8 cellular contexts compared by ENCODE assay signal in genomic region chr5:78647411-78647818, GRCh38. TPM values are rescaled to one million over a fixed set of nuclear protein-coding genes. Genes with fewer than 3 reads are reported as not detected.
DNase-seq lines count a peak whose midpoint lies in the region; ATAC-seq, FAIRE-seq and TF ChIP-seq lines count a peak whose summit lies in the region.

No MANE protein-coding gene starts in this region.

- peak overlapping the region; percentile 60 for H3K4me3 Mint-ChIP-seq in activated CD8-positive, alpha-beta memory T cell treated with anti-CD3 and anti-CD28 coated beads, Interleukin-2, amount 10 ng/mL, durations not matched to agents 7 days and 5 days

- no peaks in the 10 kb centered on the region for H3K9me3 Mint-ChIP-seq in activated CD8-positive, alpha-beta memory T cell treated with anti-CD3 and anti-CD28 coated beads, Interleukin-2, amount 10 ng/mL, durations not matched to agents 7 days and 5 days (ENCODE audit: low read depth)

- H3K4me1 ChIP-seq in OCI-LY7 (ENCODE audit: insufficient read depth, low read length, poor library complexity, severe bottlenecking) (peaks cover 30% of the 10 kb centered on the region), mesendoderm (ENCODE audit: control insufficient read depth, low read depth, low read length) (peaks cover 8% of the 10 kb centered on the region)

- peaks cover 66% of the 10 kb centered on the region for H3K27me3 Mint-ChIP-seq in activated CD8-positive, alpha-beta memory T cell treated with anti-CD3 and anti-CD28 coated beads, Interleukin-2, amount 10 ng/mL, durations not matched to agents 7 days and 5 days

- H3K27ac Mint-ChIP-seq in activated CD8-positive, alpha-beta memory T cell treated with anti-CD3 and anti-CD28 coated beads, Interleukin-2, amount 10 ng/mL, durations not matched to agents 7 days and 5 days: no peak overlapping the region

- H3K27me3 ChIP-seq in mesendoderm (ENCODE audit: insufficient read depth, low read length, poor library complexity): no peaks in the 10 kb centered on the region

- CTCF ChIA-PET in activated CD8-positive, alpha-beta memory T cell treated with anti-CD3 and anti-CD28 coated beads, Interleukin-2, amount 10 ng/mL, durations not matched to agents 7 days and 5 days (lab: Charles Lee): no interaction called here
- CTCF ChIA-PET in OCI-LY7 (lab: Charles Lee; ENCODE audit: unreplicated experiment): no interaction called here

- no peak overlapping the region for H2AK5ac ChIP-seq in mesendoderm (ENCODE audit: low read length)

- no peak for DNase-seq in activated CD8-positive, alpha-beta memory T cell treated with anti-CD3 and anti-CD28 coated beads, Interleukin-2, amount 10 ng/mL, durations not matched to agents 7 days and 5 days
- DNase-seq in activated CD8-positive, alpha-beta memory T cell treated with anti-CD3 and anti-CD28 coated beads, Interleukin-2, amount 50 U/mL, for 4 hours: no peak
- DNase-seq in OCI-LY7 (ENCODE audit: low spot score): peak; percentile 49
- peak; percentile 52 for DNase-seq in choroid plexus epithelial cell (ENCODE audit: low read depth)
- peak; percentile 59 for DNase-seq in mesendoderm
- peak; percentile 38 for DNase-seq in urothelium cell line (ENCODE audit: low spot score)
- DNase-seq in NCI-H2107 treated with DMSO at 0.1 percent for 48 hours (lab: John Stamatoyannopoulos, UW; ENCODE audit: unreplicated experiment): no peak

- H2BK15ac ChIP-seq in mesendoderm (replicated peaks; ENCODE audit: low read depth): no peak overlapping the region

- ATAC-seq in activated CD8-positive, alpha-beta memory T cell treated with anti-CD3 and anti-CD28 coated beads, Interleukin-2, amount 10 ng/mL, durations not matched to agents 7 days and 5 days: no peak
- no peak for ATAC-seq in HG02588 (IDR thresholded peaks at IDR 0.05; ENCODE audit: unreplicated experiment)

- peaks cover 13% of the 10 kb centered on the region for H3K79me1 ChIP-seq in mesendoderm (ENCODE audit: low read length)

- H3K9me3 ChIP-seq in OCI-LY7 (ENCODE audit: low read length): no peaks in the 10 kb centered on the region

- H3K9me2 ChIP-seq in OCI-LY7 (ENCODE audit: insufficient read depth, low read length): no peaks in the 10 kb centered on the region

- POLR2A ChIA-PET in OCI-LY7 (lab: Charles Lee): interaction anchor here (0.9 to 3.0 kb wide), 4 partner anchors 10 to 86 kb away, joined by 3 to 12 read pairs (median 4); no protein-coding TSS in a partner anchor

- H4K5ac ChIP-seq in mesendoderm (ENCODE audit: low read length): no peak overlapping the region

- H3K4me2 ChIP-seq in OCI-LY7 (ENCODE audit: low read length) (peak overlapping the region; percentile 99), mesendoderm (ENCODE audit: low read length) (peak overlapping the region; percentile 99)

- no peaks in the 10 kb centered on the region for H3K36me3 Mint-ChIP-seq in activated CD8-positive, alpha-beta memory T cell treated with anti-CD3 and anti-CD28 coated beads, Interleukin-2, amount 10 ng/mL, durations not matched to agents 7 days and 5 days

- H3K4ac ChIP-seq in mesendoderm (ENCODE audit: low read depth, low read length): no peak overlapping the region

- no peak overlapping the region for H4K8ac ChIP-seq in mesendoderm (ENCODE audit: low read depth, low read length)

- peak overlapping the region; percentile 66; the same call in 1 of the 2 replicates for H2AFZ ChIP-seq in OCI-LY7 (ENCODE audit: low read length)

- H4K20me1 ChIP-seq in OCI-LY7 (ENCODE audit: insufficient read depth, low read length): no peaks in the 10 kb centered on the region

- H2BK5ac ChIP-seq in mesendoderm (ENCODE audit: low read length): no peak overlapping the region

- H3K9ac ChIP-seq in mesendoderm (ENCODE audit: low read length): peak overlapping the region; percentile 80

- peaks cover 20% of the 10 kb centered on the region; the same call in 1 of the 2 replicates for H3K79me2 ChIP-seq in OCI-LY7 (ENCODE audit: insufficient read depth, low read depth, low read length)
- peaks cover 28% of the 10 kb centered on the region for H3K79me2 ChIP-seq in mesendoderm (ENCODE audit: control insufficient read depth, insufficient read depth, low read length)

- H2BK120ac ChIP-seq in mesendoderm (ENCODE audit: low read depth, low read length): peak overlapping the region; percentile 15

- H3K4me1 Mint-ChIP-seq in activated CD8-positive, alpha-beta memory T cell treated with anti-CD3 and anti-CD28 coated beads, Interleukin-2, amount 10 ng/mL, durations not matched to agents 7 days and 5 days: peaks cover 12% of the 10 kb centered on the region

- peak overlapping the region; percentile 86 for H3K56ac ChIP-seq in mesendoderm (ENCODE audit: low read length)

- H3K27ac ChIP-seq in OCI-LY7 (ENCODE audit: low read depth, low read length, poor library complexity, severe bottlenecking) (peak overlapping the region; percentile 4), mesendoderm (ENCODE audit: low read depth, low read length) (no peak overlapping the region)

- no CpG with 5 or more reads among the region's 17 CpGs for WGBS in mesendoderm (ENCODE audit: extremely low coverage, insufficient coverage, low lambda C conversion rate)

- H3K36me3 ChIP-seq in OCI-LY7 (ENCODE audit: insufficient read depth, low read length) (peaks cover 18% of the 10 kb centered on the region), mesendoderm (ENCODE audit: control insufficient read depth, insufficient read depth, low read length) (no peaks in the 10 kb centered on the region)

- intact Hi-C loops in OCI-LY7 (cut with micrococcal nuclease; ENCODE audit: unreplicated experiment): loop anchor here (2.0 to 10.0 kb wide), 3 partner anchors 75 to 589 kb away; partner anchors contain the start of genes ARSB and JMY

- H3K23ac ChIP-seq in mesendoderm (ENCODE audit: low read length): no peak overlapping the region

- FAIRE-seq in urothelium cell line (lab: Jason Lieb, UNC): no peak

- TF ChIP-seq CTCF in OCI-LY7 (conservative IDR thresholded peaks at IDR 0.05; ENCODE audit: low read length): no peak
- no peak for TF ChIP-seq CTCF in choroid plexus epithelial cell (conservative IDR thresholded peaks at IDR 0.05; ENCODE audit: low read depth, low read length)

- BruUV-seq in OCI-LY7 (replicated peaks; lab: Mats Ljungman, UMichigan): no TSS peak

- H3K4me3 ChIP-seq in OCI-LY7 (ENCODE audit: low read depth, low read length, poor library complexity, severe bottlenecking) (peak overlapping the region; percentile 77), choroid plexus epithelial cell (ENCODE audit: low read depth, low read length) (peak overlapping the region; percentile 88), mesendoderm (ENCODE audit: low read length) (peak overlapping the region; percentile 85)

- peak overlapping the region; percentile 89 for H3K18ac ChIP-seq in mesendoderm (ENCODE audit: low read length)

RNA-seq across cellular contexts. Expression of gene LHFPL2, which starts 1.2 kb away (rescaled TPM):
- not detected for total RNA-seq in activated CD8-positive, alpha-beta memory T cell treated with anti-CD3 and anti-CD28 coated beads, Interleukin-2, amount 10 ng/mL, durations not matched to agents 7 days and 5 days
- total RNA-seq in OCI-LY7 (2014; rRNA removed; shearing (Covaris generic)): 8.4 and 12.2 TPM in 2 replicates
- total RNA-seq in OCI-LY7 (2022): 23.5 and 24.0 TPM in 2 replicates
- 14.7 TPM for polyA plus RNA-seq in mesendoderm (2013, experiment 1 of 2)
- 15.2 TPM for polyA plus RNA-seq in mesendoderm (2013, experiment 2 of 2)

Comparison
In these comparisons a context has a peak if more than half of its experiments do, and no peak if none do; other contexts are left out.
1. DNase-seq: peak in OCI-LY7 (single experiment), choroid plexus epithelial cell (single experiment), mesendoderm (single experiment) and urothelium cell line (single experiment); none in activated CD8-positive, alpha-beta memory T cell treated with anti-CD3 and anti-CD28 coated beads, Interleukin-2, amount 10 ng/mL, durations not matched to agents 7 days and 5 days (single experiment), activated CD8-positive, alpha-beta memory T cell treated with anti-CD3 and anti-CD28 coated beads, Interleukin-2, amount 50 U/mL, for 4 hours (single experiment) and NCI-H2107 treated with DMSO at 0.1 percent for 48 hours (single experiment).
2. RNA of gene LHFPL2, which starts 1.2 kb away (total RNA-seq): 8.4 to 24.0 TPM in OCI-LY7; not detected in activated CD8-positive, alpha-beta memory T cell treated with anti-CD3 and anti-CD28 coated beads, Interleukin-2, amount 10 ng/mL, durations not matched to agents 7 days and 5 days; every median in the first group is over 4 times any median in the second.
3. Peak in every context shown above with its lines, with median percentiles within 50 percentile points of each other: H3K4me3 ChIP-seq.